ENCODE assay signal across 1 cellular context in the genomic region with DNA sequence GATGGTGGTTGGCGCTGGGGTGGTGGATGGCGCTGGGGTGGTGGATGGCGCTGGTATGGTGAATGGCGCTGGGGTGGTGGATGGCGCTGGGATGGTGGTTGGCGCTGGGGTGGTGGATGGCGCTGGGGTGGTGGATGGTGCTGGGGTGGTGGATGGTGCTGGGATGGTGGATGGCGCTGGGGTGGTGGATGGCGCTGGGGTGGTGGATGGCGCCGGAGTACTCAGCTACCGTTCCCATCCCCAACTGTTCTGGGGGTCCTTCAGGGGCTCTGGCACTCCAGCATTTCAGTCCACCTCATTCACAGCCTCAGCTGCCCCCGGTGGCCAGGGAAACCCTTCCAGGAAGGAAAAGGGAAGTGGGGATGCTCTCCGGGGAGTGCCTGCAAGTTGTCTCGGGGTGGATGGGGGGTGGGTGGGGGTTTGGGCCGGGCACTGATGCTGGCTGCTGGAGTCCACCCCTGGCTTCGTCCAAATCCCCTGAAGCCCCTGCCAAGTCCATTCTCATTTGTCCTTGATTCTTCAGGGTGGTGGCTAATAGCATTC.
TF ChIP-seq lines count a peak whose summit lies in the region.

No MANE protein-coding gene starts in this region.

TF ChIP-seq in HepG2, 621 proteins besides CTCF, POLR2A, EP300 and RAD21 (continued from another document):
- TF ChIP-seq, protein P1, sequence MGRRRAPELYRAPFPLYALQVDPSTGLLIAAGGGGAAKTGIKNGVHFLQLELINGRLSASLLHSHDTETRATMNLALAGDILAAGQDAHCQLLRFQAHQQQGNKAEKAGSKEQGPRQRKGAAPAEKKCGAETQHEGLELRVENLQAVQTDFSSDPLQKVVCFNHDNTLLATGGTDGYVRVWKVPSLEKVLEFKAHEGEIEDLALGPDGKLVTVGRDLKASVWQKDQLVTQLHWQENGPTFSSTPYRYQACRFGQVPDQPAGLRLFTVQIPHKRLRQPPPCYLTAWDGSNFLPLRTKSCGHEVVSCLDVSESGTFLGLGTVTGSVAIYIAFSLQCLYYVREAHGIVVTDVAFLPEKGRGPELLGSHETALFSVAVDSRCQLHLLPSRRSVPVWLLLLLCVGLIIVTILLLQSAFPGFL (CRISPR knock-in tag; IDR thresholded peaks at IDR 0.05) = no peak
- TF ChIP-seq ZNF430 (CRISPR knock-in tag; IDR thresholded peaks at IDR 0.05) = no peak
- TF ChIP-seq, protein P2, sequence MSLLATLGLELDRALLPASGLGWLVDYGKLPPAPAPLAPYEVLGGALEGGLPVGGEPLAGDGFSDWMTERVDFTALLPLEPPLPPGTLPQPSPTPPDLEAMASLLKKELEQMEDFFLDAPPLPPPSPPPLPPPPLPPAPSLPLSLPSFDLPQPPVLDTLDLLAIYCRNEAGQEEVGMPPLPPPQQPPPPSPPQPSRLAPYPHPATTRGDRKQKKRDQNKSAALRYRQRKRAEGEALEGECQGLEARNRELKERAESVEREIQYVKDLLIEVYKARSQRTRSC (CRISPR knock-in tag; IDR thresholded peaks at IDR 0.05; ENCODE audit: low read depth) = no peak
- no peak for TF ChIP-seq ZNF224 (CRISPR knock-in tag; IDR thresholded peaks at IDR 0.05)
- TF ChIP-seq ZNF558 (CRISPR knock-in tag; IDR thresholded peaks at IDR 0.05; ENCODE audit: borderline replicate concordance) = no peak
- no peak for TF ChIP-seq ZNF331 (CRISPR knock-in tag; IDR thresholded peaks at IDR 0.05)
- no peak for TF ChIP-seq ZNF160 (CRISPR knock-in tag; IDR thresholded peaks at IDR 0.05)
- no peak for TF ChIP-seq TCF7 (IDR thresholded peaks at IDR 0.05; ENCODE audit: low read depth)
